ENCODE assay signal across 11 cellular contexts in genomic region chr3:126179825-126180476, GRCh38. TPM values are rescaled to one million over a fixed set of nuclear protein-coding genes. Genes with fewer than 3 reads are reported as not detected.
DNase-seq lines count a peak whose midpoint lies in the region; ATAC-seq, FAIRE-seq and TF ChIP-seq lines count a peak whose summit lies in the region.
"Had no signal": no experiment of that assay in that cellular context is flagged by ENCODE, and none has a peak within 500 bp of the region (broad histone marks: within the 10 kb centered on the region; RNA-seq: fewer than 3 reads in every experiment).

No MANE protein-coding gene starts in this region.

- no peak for TF ChIP-seq CTCF in cardiac muscle cell (IDR thresholded peaks at IDR 0.05; ENCODE audit: low read depth, low read length)

- no peak overlapping the region for H3K9ac ChIP-seq in neuronal stem cell (ENCODE audit: low read depth, low read length, poor library complexity)

- no peaks in the 10 kb centered on the region for H3K79me1 ChIP-seq in neuronal stem cell (ENCODE audit: low read depth, low read length)

- no peak overlapping the region for H2BK5ac ChIP-seq in neuronal stem cell (ENCODE audit: low read length)

- H3K27ac ChIP-seq in ACC112 (ENCODE audit: low read depth, low read length), result no peak overlapping the region
- H3K27ac ChIP-seq in cardiac muscle cell, result no peak overlapping the region
- no peak overlapping the region for H3K27ac ChIP-seq in neuronal stem cell (replicated peaks; ENCODE audit: low read length)
- H3K27ac ChIP-seq in small intestine (ENCODE audit: low read depth in 1 of 2, low read length in 1 of 2), result no peak overlapping the region
- H3K27ac ChIP-seq: C4-2B had no signal

- H3K4me3 ChIP-seq in ACC112 (ENCODE audit: low read depth, low read length) (peak overlapping the region; percentile 73), cardiac muscle cell (peak overlapping the region; percentile 44), neuronal stem cell (ENCODE audit: low read length in 2 of 2) (peak overlapping the region; percentile 29 to 75), small intestine (ENCODE audit: low read depth in 1 of 2, low read length in 2 of 2) (peak overlapping the region in 1 of 2 donors; percentile 22)

- H3K23ac ChIP-seq in neuronal stem cell (ENCODE audit: low read depth, low read length, poor library complexity), result no peak overlapping the region

- H3K36me3 ChIP-seq in ACC112 (ENCODE audit: insufficient read depth, low read length) (no peaks in the 10 kb centered on the region), cardiac muscle cell (no peaks in the 10 kb centered on the region), neuronal stem cell (replicated peaks in 1 of 2; ENCODE audit: control insufficient read depth in 2 of 2, insufficient read depth in 2 of 2, low read length in 2 of 2) (no peaks in the 10 kb centered on the region), small intestine (ENCODE audit: control insufficient read depth in 2 of 2, insufficient read depth in 2 of 2, low read length in 2 of 2) (no peaks in the 10 kb centered on the region)

- no peak overlapping the region for H2BK120ac ChIP-seq in neuronal stem cell (ENCODE audit: low read depth, low read length)

- H3K4me1 ChIP-seq in ACC112 (ENCODE audit: control insufficient read depth, insufficient read depth, low read length, unreplicated experiment) (peaks cover 8% of the 10 kb centered on the region), cardiac muscle cell (ENCODE audit: low read depth) (no peaks in the 10 kb centered on the region), neuronal stem cell (ENCODE audit: control insufficient read depth in 2 of 2, insufficient read depth in 1 of 2, low read depth in 1 of 2, low read length in 2 of 2) (peaks cover 0 to 8% of the 10 kb centered on the region in 2 donors), small intestine (ENCODE audit: control insufficient read depth in 2 of 2, insufficient read depth in 1 of 2, low read depth in 1 of 2, low read length in 1 of 2) (no peaks in the 10 kb centered on the region)

- no peak overlapping the region for H2AK5ac ChIP-seq in neuronal stem cell (ENCODE audit: low read depth, low read length)

- H2BK12ac ChIP-seq in neuronal stem cell (ENCODE audit: low read length), result no peak overlapping the region

- no peak for FAIRE-seq in small intestine (lab: Jason Lieb, UNC)

- H3K18ac ChIP-seq in neuronal stem cell (ENCODE audit: low read length), result peak overlapping the region; percentile 35

- H3K79me2 ChIP-seq in ACC112 (ENCODE audit: control insufficient read depth, insufficient read depth, low read length, unreplicated experiment), result no peaks in the 10 kb centered on the region

- H3K27me3 ChIP-seq in ACC112 (ENCODE audit: insufficient read depth, low read length), result no peaks in the 10 kb centered on the region
- peaks cover 29% of the 10 kb centered on the region for H3K27me3 ChIP-seq in cardiac muscle cell
- peaks cover 0 to 65% (median 14%) of the 10 kb centered on the region in 3 experiments for H3K27me3 ChIP-seq in neuronal stem cell (ENCODE audit: control insufficient read depth in 3 of 3, insufficient read depth in 3 of 3, low read depth in 1 of 3, low read length in 3 of 3)
- H3K27me3 ChIP-seq in small intestine (ENCODE audit: control insufficient read depth in 2 of 2, insufficient read depth in 2 of 2, low read length in 2 of 2), result peaks cover 8 to 13% of the 10 kb centered on the region in 2 donors

- no CpG with 5 or more reads among the region's 47 CpGs for WGBS in neuronal stem cell (ENCODE audit: extremely low coverage in 2 of 2, insufficient read length in 2 of 2, insufficient replicate concordance in 1 of 2), 2 donors
- 4% methylated on average over 47 of the region's 47 CpGs for WGBS in small intestine, 3 donors

- H2AFZ ChIP-seq in ACC112 (ENCODE audit: low read length, unreplicated experiment) (peak overlapping the region; percentile 59), neuronal stem cell (ENCODE audit: low read length) (peak overlapping the region; percentile 91)

- no peak overlapping the region for H3K14ac ChIP-seq in neuronal stem cell (ENCODE audit: low read length)

- DNase-seq in cardiac muscle cell (ENCODE audit: low read depth in 1 of 2, low spot score in 1 of 2) (peak; percentile 57 to 73), neuronal stem cell (ENCODE audit: low spot score) (peak; percentile 42), small intestine (no peak), SW 1271 (lab: John Stamatoyannopoulos, UW) (no peak)
- no peak for DNase-seq in activated CD4-positive, alpha-beta T cell treated with anti-CD3 and anti-CD28 coated beads for 4 hours
- DNase-seq: activated CD4-positive, alpha-beta T cell treated with anti-CD3 and anti-CD28 coated beads for 48 hours; NCI-H1092 had no signal

- H3K4ac ChIP-seq in neuronal stem cell (ENCODE audit: low read length), result no peak overlapping the region

- H3K9me3 ChIP-seq in cardiac muscle cell (ENCODE audit: low read depth), result no peaks in the 10 kb centered on the region
- H3K9me3 ChIP-seq in neuronal stem cell (replicated peaks in 1 of 2; ENCODE audit: control insufficient read depth in 2 of 2, insufficient read depth in 1 of 2, low read depth in 1 of 2, low read length in 2 of 2), result peaks cover 0 to 4% of the 10 kb centered on the region in 2 donors
- no peaks in the 10 kb centered on the region for H3K9me3 ChIP-seq in small intestine (ENCODE audit: control insufficient read depth, low read depth)

- no peak overlapping the region for H4K91ac ChIP-seq in neuronal stem cell (ENCODE audit: low read depth, low read length, poor library complexity)

- ATAC-seq in SK-N-SH treated with all-trans-retinoic acid at 6 μM for 48 hours, result peak; percentile 46
- ATAC-seq in GM19351 (IDR thresholded peaks at IDR 0.05; ENCODE audit: unreplicated experiment), result no peak

- H2BK15ac ChIP-seq in neuronal stem cell (ENCODE audit: low read length), result no peak overlapping the region

- H4K8ac ChIP-seq in neuronal stem cell (ENCODE audit: low read depth, low read length), result no peak overlapping the region

- H3K4me2 ChIP-seq in neuronal stem cell (ENCODE audit: insufficient read depth, low read length, poor library complexity, severe bottlenecking), result peak overlapping the region; percentile 100

TF ChIP-seq in SK-N-SH treated with all-trans-retinoic acid at 6 μM for 48 hours, 23 proteins besides CTCF, POLR2A, EP300 and RAD21:
- TF ChIP-seq CSDC2 (CRISPR knock-in tag; IDR thresholded peaks at IDR 0.05) (no peak), ZFP3 (CRISPR knock-in tag; IDR thresholded peaks at IDR 0.05) (no peak), PPARA (CRISPR knock-in tag; IDR thresholded peaks at IDR 0.05; ENCODE audit: borderline replicate concordance) (no peak), ARNTL (CRISPR knock-in tag; IDR thresholded peaks at IDR 0.05; ENCODE audit: borderline replicate concordance, low read depth) (no peak), TCF4 (CRISPR knock-in tag; IDR thresholded peaks at IDR 0.05; ENCODE audit: borderline replicate concordance) (no peak), ZNF8 (CRISPR knock-in tag; IDR thresholded peaks at IDR 0.05) (no peak), BACH2 (CRISPR knock-in tag; IDR thresholded peaks at IDR 0.05; ENCODE audit: borderline replicate concordance) (no peak), OSR1 (CRISPR knock-in tag; IDR thresholded peaks at IDR 0.05) (no peak), ZNF70 (CRISPR knock-in tag; IDR thresholded peaks at IDR 0.05) (no peak), SNAI2 (CRISPR knock-in tag; IDR thresholded peaks at IDR 0.05) (no peak), CREB5 (CRISPR knock-in tag; IDR thresholded peaks at IDR 0.05; ENCODE audit: low read depth) (no peak), ESRRG (CRISPR knock-in tag; IDR thresholded peaks at IDR 0.05) (no peak), ISL1 (CRISPR knock-in tag; IDR thresholded peaks at IDR 0.05) (no peak), POU6F1 (CRISPR knock-in tag; IDR thresholded peaks at IDR 0.05; ENCODE audit: borderline replicate concordance, low read depth) (no peak), ZFP30 (CRISPR knock-in tag; IDR thresholded peaks at IDR 0.05) (no peak), RARB (CRISPR knock-in tag; IDR thresholded peaks at IDR 0.05) (no peak), GLIS3 (CRISPR knock-in tag; IDR thresholded peaks at IDR 0.05) (no peak), TOX (CRISPR knock-in tag; IDR thresholded peaks at IDR 0.05; ENCODE audit: borderline replicate concordance) (no peak)

RNA-seq across cellular contexts. Expression of gene ALDH1L1, which starts 0.4 kb away (rescaled TPM):
- 1.3 and 2.6 TPM in 2 replicates for total RNA-seq in cardiac muscle cell
- polyA plus RNA-seq in cardiac muscle cell (0.98 and 4.0 TPM in 2 replicates), small intestine (1 to 10 TPM in 1 of 3 donors, under 1 TPM in 2; 0.27 to 4.5 (median 0.45) TPM)
- 0.57 TPM for polyA plus RNA-seq in neuronal stem cell (2013, experiment 1 of 2)
- 0.60 TPM for polyA plus RNA-seq in neuronal stem cell (2013, experiment 2 of 2)

Comparison
In these comparisons a context has a peak if more than half of its experiments do, and no peak if none do; other contexts are left out.
1. DNase-seq: peak in cardiac muscle cell (2 of 2) and neuronal stem cell (single experiment); none in activated CD4-positive, alpha-beta T cell treated with anti-CD3 and anti-CD28 coated beads for 4 hours (0 of 2), small intestine (single experiment) and SW 1271 (0 of 2).